Comparison of ENCODE assay signal across 1 cellular context in genomic region chr3:169966951-169967915, GRCh38.
A peak's percentile ranks its signal among the peaks of the same experiment; 100 is the strongest.
TF ChIP-seq lines count a peak whose summit lies in the region.

No MANE protein-coding gene starts in this region.

TF ChIP-seq in HepG2, 621 proteins besides CTCF, POLR2A, EP300 and RAD21 (continued from another document and continues in another):
- no peak for TF ChIP-seq ZNF276 (CRISPR knock-in tag; IDR thresholded peaks at IDR 0.05; ENCODE audit: low read depth)
- no peak; the same call in 1 of the 2 replicates for TF ChIP-seq TMF1 (CRISPR knock-in tag; IDR thresholded peaks at IDR 0.05; ENCODE audit: low read depth)
- no peak for TF ChIP-seq MLLT10 (CRISPR knock-in tag; IDR thresholded peaks at IDR 0.05)
- no peak for TF ChIP-seq ATF4 (CRISPR knock-in tag; IDR thresholded peaks at IDR 0.05)
- no peak for TF ChIP-seq ZNF281 (CRISPR knock-in tag; IDR thresholded peaks at IDR 0.05; ENCODE audit: borderline replicate concordance)
- TF ChIP-seq THAP9 (CRISPR knock-in tag; IDR thresholded peaks at IDR 0.05; ENCODE audit: borderline replicate concordance), result no peak
- TF ChIP-seq NR2C2 (CRISPR knock-in tag; IDR thresholded peaks at IDR 0.05; ENCODE audit: borderline replicate concordance), result peak; percentile 3; the same call in 1 of the 2 replicates
- TF ChIP-seq ZBTB43 (CRISPR knock-in tag; conservative IDR thresholded peaks at IDR 0.05), result no peak
- TF ChIP-seq ZNF101 (CRISPR knock-in tag; IDR thresholded peaks at IDR 0.05; ENCODE audit: borderline replicate concordance, low read depth), result no peak
- TF ChIP-seq CENPX (CRISPR knock-in tag; IDR thresholded peaks at IDR 0.05), result no peak
- TF ChIP-seq RFXANK (CRISPR knock-in tag; IDR thresholded peaks at IDR 0.05), result no peak
- no peak for TF ChIP-seq XBP1 (CRISPR knock-in tag; IDR thresholded peaks at IDR 0.05)
- 0 out of 2 replicates have a peak, but pooled peaks have one; percentile 24 for TF ChIP-seq ESRRA (CRISPR knock-in tag; IDR thresholded peaks at IDR 0.05; ENCODE audit: low read depth)
- TF ChIP-seq FOSL1 (CRISPR knock-in tag; IDR thresholded peaks at IDR 0.05; ENCODE audit: borderline replicate concordance), result no peak
- no peak for TF ChIP-seq NCOA1 (CRISPR knock-in tag; IDR thresholded peaks at IDR 0.05)
- TF ChIP-seq DMAP1 (CRISPR knock-in tag; IDR thresholded peaks at IDR 0.05), result no peak; the same call in 1 of the 2 replicates
- no peak; the same call in 1 of the 2 replicates for TF ChIP-seq ZNF766 (CRISPR knock-in tag; IDR thresholded peaks at IDR 0.05; ENCODE audit: borderline replicate concordance)
- TF ChIP-seq GPBP1L1 (CRISPR knock-in tag; IDR thresholded peaks at IDR 0.05), result no peak
- TF ChIP-seq SIN3A (IDR thresholded peaks at IDR 0.05; ENCODE audit: borderline replicate concordance, low read depth, low read length), result 0 out of 2 replicates have a peak, but pooled peaks have one; percentile 23
- TF ChIP-seq ZNF280B (CRISPR knock-in tag; IDR thresholded peaks at IDR 0.05; ENCODE audit: borderline replicate concordance), result peak; percentile 84; the same call in 1 of the 2 replicates
- TF ChIP-seq SRY (CRISPR knock-in tag; IDR thresholded peaks at IDR 0.05), result no peak; the same call in 1 of the 2 replicates
- no peak; the same call in 1 of the 2 replicates for TF ChIP-seq ZNF724P (CRISPR knock-in tag; IDR thresholded peaks at IDR 0.05; ENCODE audit: borderline replicate concordance)
- TF ChIP-seq ZNF546 (CRISPR knock-in tag; conservative IDR thresholded peaks at IDR 0.05), result no peak
- TF ChIP-seq PAXIP1 (CRISPR knock-in tag; conservative IDR thresholded peaks at IDR 0.05), result no peak; the same call in 1 of the 2 replicates
- TF ChIP-seq TRIM24 (CRISPR knock-in tag; IDR thresholded peaks at IDR 0.05), result no peak
- TF ChIP-seq HNRNPK (IDR thresholded peaks at IDR 0.05; ENCODE audit: low read depth, low read length, poor library complexity, severe bottlenecking), result peak; percentile 97
- TF ChIP-seq KLF9 (CRISPR knock-in tag; IDR thresholded peaks at IDR 0.05; ENCODE audit: low read depth), result no peak
- TF ChIP-seq ZBTB20 (CRISPR knock-in tag; IDR thresholded peaks at IDR 0.05; ENCODE audit: borderline replicate concordance, low read depth), result no peak
- no peak for TF ChIP-seq NR1H2 (CRISPR knock-in tag; IDR thresholded peaks at IDR 0.05; ENCODE audit: borderline replicate concordance, low read depth)
- no peak for TF ChIP-seq ZNF644 (CRISPR knock-in tag; IDR thresholded peaks at IDR 0.05; ENCODE audit: low read depth)
- TF ChIP-seq KMT2B (CRISPR knock-in tag; IDR thresholded peaks at IDR 0.05), result 0 out of 2 replicates have a peak, but pooled peaks have one; percentile 10
- no peak for TF ChIP-seq CHD2 (IDR thresholded peaks at IDR 0.05; ENCODE audit: low read depth, low read length)
- TF ChIP-seq NONO (IDR thresholded peaks at IDR 0.05), result no peak
- TF ChIP-seq NONO (CRISPR knock-in tag; conservative IDR thresholded peaks at IDR 0.05), result no peak; the same call in 1 of the 2 replicates
- TF ChIP-seq PTBP1 (IDR thresholded peaks at IDR 0.05; ENCODE audit: low read depth, low read length, poor library complexity, severe bottlenecking), result no peak
- no peak for TF ChIP-seq ZNF274 (CRISPR knock-in tag; IDR thresholded peaks at IDR 0.05)
- TF ChIP-seq ZBTB4 (CRISPR knock-in tag; IDR thresholded peaks at IDR 0.05; ENCODE audit: borderline replicate concordance), result 0 out of 2 replicates have a peak, but pooled peaks have one; percentile 54
- no peak for TF ChIP-seq PRPF4 (IDR thresholded peaks at IDR 0.05; ENCODE audit: low read depth, low read length, poor library complexity, severe bottlenecking)
- TF ChIP-seq ZNF225 (CRISPR knock-in tag; IDR thresholded peaks at IDR 0.05), result peak; percentile 48; the same call in 1 of the 2 replicates
